In genomic region chr19:53269861-53270260, GRCh38 we compare ENCODE assay signal across 5 cellular contexts. TPM values are rescaled to one million over a fixed set of nuclear protein-coding genes. Genes with fewer than 3 reads are reported as not detected.
"Had no signal": no experiment of that assay in that cellular context is flagged by ENCODE, and none has a peak within 500 bp of the region (broad histone marks: within the 10 kb centered on the region; RNA-seq: fewer than 3 reads in every experiment).

No MANE protein-coding gene starts in this region.

RNA-seq across cellular contexts. Expression of gene VN1R4, which starts 2.3 kb away (rescaled TPM):
- total RNA-seq: HepG2, HT-29, HT1080, IMR-90, K562 had no signal

RNA-seq across cellular contexts. Expression of gene VN1R2, which starts 11.8 kb away (rescaled TPM):
- total RNA-seq: HepG2, HT-29, HT1080, IMR-90, K562 had no signal

RNA-seq across cellular contexts. Expression of gene ZNF677, which starts 15.2 kb away (rescaled TPM):
- total RNA-seq: HepG2, HT-29, HT1080 had no signal
